18 cellular contexts compared by ENCODE assay signal in the genomic region with DNA sequence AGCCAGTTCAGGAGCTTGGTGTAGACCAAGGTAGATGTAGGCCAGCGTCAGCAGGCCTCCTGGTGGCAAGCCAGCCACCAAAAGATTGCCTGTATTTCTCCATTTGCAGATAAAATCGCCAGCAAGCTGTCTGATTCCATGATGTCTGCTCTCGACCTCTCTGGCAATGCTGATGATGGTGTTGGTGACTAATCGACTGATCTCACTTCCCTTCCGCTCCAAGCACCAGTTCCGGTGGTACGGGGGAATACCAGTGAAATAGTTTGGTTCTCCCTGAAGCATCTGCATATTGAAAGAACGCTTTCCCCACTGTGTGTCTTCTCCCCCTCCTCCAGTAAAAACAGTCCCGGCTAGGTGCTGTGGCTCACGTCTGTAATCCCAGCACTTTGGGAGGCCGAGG. TPM values are rescaled to one million over a fixed set of nuclear protein-coding genes. Genes with fewer than 3 reads are reported as not detected.
A peak's percentile ranks its signal among the peaks of the same experiment; 100 is the strongest.
DNase-seq lines count a peak whose midpoint lies in the region; FAIRE-seq and TF ChIP-seq lines count a peak whose summit lies in the region.
"Had no signal": no experiment of that assay in that cellular context is flagged by ENCODE, and none has a peak within 500 bp of the region (broad histone marks: within the 10 kb centered on the region; RNA-seq: fewer than 3 reads in every experiment).

No MANE protein-coding gene starts in this region.

- no peak for FAIRE-seq in endothelial cell of umbilical vein (lab: Jason Lieb, UNC)
- FAIRE-seq: A204.1, HepG2, HTR-8/SVneo had no signal

- H3K56ac ChIP-seq in mesendoderm (ENCODE audit: low read length): no peak overlapping the region

- H3K9ac ChIP-seq in endothelial cell of umbilical vein (replicated peaks; ENCODE audit: extremely low read depth, insufficient read depth, low read length) (no peak overlapping the region), mesendoderm (ENCODE audit: low read length) (no peak overlapping the region)

- DNase-seq in activated T-cell treated with anti-CD3 and anti-CD28 coated beads, Interleukin-2, amount 50 U/mL, for 48 hours: peak; percentile 7 to 10
- no peak for DNase-seq in activated T-cell treated with anti-CD3 and anti-CD28 coated beads, Interleukin-2, amount 50 U/mL, for 24 hours
- DNase-seq in endothelial cell of umbilical vein (ENCODE audit: low read depth, low spot score) (peak; percentile 2), mesendoderm (peak; percentile 1), cerebellar nuclear complex (lab: John Stamatoyannopoulos, UW) (no peak), COLO668 (lab: John Stamatoyannopoulos, UW; ENCODE audit: unreplicated experiment) (no peak), SW 1271 (lab: John Stamatoyannopoulos, UW) (no peak)
- DNase-seq in activated CD4-positive, alpha-beta T cell treated with anti-CD3 and anti-CD28 coated beads for 1 hour: no peak
- DNase-seq: Caco-2; CD4-positive, alpha-beta memory T cell; DMS53; HCEC 1CT; HFFc6 had no signal

- H2BK15ac ChIP-seq in mesendoderm (replicated peaks; ENCODE audit: low read depth): no peak overlapping the region

- H3K4me1 Mint-ChIP-seq in activated T-cell treated with anti-CD3 and anti-CD28 coated beads, Interleukin-2, amount 50 U/mL, for 24 hours (ENCODE audit: low read depth): no peaks in the 10 kb centered on the region
- H3K4me1 Mint-ChIP-seq: B cell; CD4-positive, alpha-beta memory T cell had no signal

- no peak for TF ChIP-seq CTCF in endothelial cell of umbilical vein (IDR thresholded peaks at IDR 0.05; ENCODE audit: extremely low read depth in 1 of 2, insufficient read depth in 1 of 2, low read depth in 1 of 2, low read length in 2 of 2)

- H3K18ac ChIP-seq in mesendoderm (ENCODE audit: low read length): no peak overlapping the region

- H4K5ac ChIP-seq in mesendoderm (ENCODE audit: low read length): no peak overlapping the region

- intact Hi-C loops in endothelial cell of umbilical vein (cut with micrococcal nuclease): no loop called here

- H2BK5ac ChIP-seq in mesendoderm (ENCODE audit: low read length): no peak overlapping the region

- dilution Hi-C loops in endothelial cell of umbilical vein (cut with MboI; ENCODE audit: extremely low pct_ligation_motif_present, low sequenced_read_pairs): no loop called here

- no peaks in the 10 kb centered on the region for H3K9me3 Mint-ChIP-seq in activated T-cell treated with anti-CD3 and anti-CD28 coated beads, Interleukin-2, amount 50 U/mL, for 24 hours
- H3K9me3 Mint-ChIP-seq: CD4-positive, alpha-beta memory T cell; HFFc6 had no signal

- H3K4me3 ChIP-seq in endothelial cell of umbilical vein (replicated peaks in 1 of 3; ENCODE audit: insufficient read depth in 1 of 3, low read depth in 1 of 3, low read length in 3 of 3) (no peak overlapping the region), mesendoderm (ENCODE audit: low read length) (no peak overlapping the region)

- H3K4ac ChIP-seq in mesendoderm (ENCODE audit: low read depth, low read length): no peak overlapping the region

- H3K36me3 ChIP-seq in endothelial cell of umbilical vein (ENCODE audit: control insufficient read depth in 2 of 2, extremely low read depth in 1 of 2, insufficient read depth in 2 of 2, low read length in 2 of 2) (peaks cover 4 to 8% of the 10 kb centered on the region in 2 experiments), mesendoderm (ENCODE audit: control insufficient read depth, insufficient read depth, low read length) (peaks cover 6% of the 10 kb centered on the region)

- H3K36me3 Mint-ChIP-seq in activated T-cell treated with anti-CD3 and anti-CD28 coated beads, Interleukin-2, amount 50 U/mL, for 24 hours (ENCODE audit: low read depth): peaks cover 83% of the 10 kb centered on the region

- H4K8ac ChIP-seq in mesendoderm (ENCODE audit: low read depth, low read length): no peak overlapping the region

- no peak overlapping the region for H2BK120ac ChIP-seq in mesendoderm (ENCODE audit: low read depth, low read length)

- H2AFZ ChIP-seq in endothelial cell of umbilical vein (ENCODE audit: low read depth, low read length): no peak overlapping the region

- H3K27ac ChIP-seq in endothelial cell of umbilical vein (ENCODE audit: insufficient read depth, low read depth, low read length) (peak overlapping the region; percentile 34), mesendoderm (ENCODE audit: low read depth, low read length) (no peak overlapping the region)
- H3K27ac ChIP-seq: C4-2B had no signal

- no CpG with 5 or more reads among the region's 11 CpGs for WGBS in mesendoderm (ENCODE audit: extremely low coverage, insufficient coverage, low lambda C conversion rate)

- H3K4me2 ChIP-seq in endothelial cell of umbilical vein (ENCODE audit: insufficient read depth, low read length): no peak overlapping the region
- no peak overlapping the region for H3K4me2 ChIP-seq in mesendoderm (ENCODE audit: low read length)

- H3K27me3 ChIP-seq in endothelial cell of umbilical vein (ENCODE audit: control insufficient read depth in 2 of 2, insufficient read depth in 2 of 2, low read length in 2 of 2): no peaks in the 10 kb centered on the region
- no peaks in the 10 kb centered on the region for H3K27me3 ChIP-seq in mesendoderm (ENCODE audit: insufficient read depth, low read length, poor library complexity)

- TF ChIP-seq POLR2A in endothelial cell of umbilical vein (IDR thresholded peaks at IDR 0.05; ENCODE audit: low read depth, low read length): no peak

- H3K23ac ChIP-seq in mesendoderm (ENCODE audit: low read length): no peak overlapping the region

- H3K79me2 ChIP-seq in endothelial cell of umbilical vein (ENCODE audit: control insufficient read depth, insufficient read depth, low read length) (no peaks in the 10 kb centered on the region), mesendoderm (ENCODE audit: control insufficient read depth, insufficient read depth, low read length) (no peaks in the 10 kb centered on the region)

- H3K9me1 ChIP-seq in endothelial cell of umbilical vein (replicated peaks; ENCODE audit: control insufficient read depth, extremely low read depth, insufficient read depth, low read length): no peaks in the 10 kb centered on the region

- H2AK5ac ChIP-seq in mesendoderm (ENCODE audit: low read length): no peak overlapping the region

- no peak overlapping the region for H3K27ac Mint-ChIP-seq in activated T-cell treated with anti-CD3 and anti-CD28 coated beads, Interleukin-2, amount 50 U/mL, for 24 hours
- H3K27ac Mint-ChIP-seq: B cell, HFFc6 had no signal

- no peak overlapping the region for H3K4me3 Mint-ChIP-seq in activated T-cell treated with anti-CD3 and anti-CD28 coated beads, Interleukin-2, amount 50 U/mL, for 24 hours
- H3K4me3 Mint-ChIP-seq: B cell; CD4-positive, alpha-beta memory T cell; HFFc6 had no signal

- no peaks in the 10 kb centered on the region for H3K79me1 ChIP-seq in mesendoderm (ENCODE audit: low read length)

- BruUV-seq in endothelial cell of umbilical vein (replicated peaks; lab: Mats Ljungman, UMichigan): no TSS peak

- POLR2A ChIA-PET in endothelial cell of umbilical vein (lab: Charles Lee): no interaction called here

- no peaks in the 10 kb centered on the region for H4K20me1 ChIP-seq in endothelial cell of umbilical vein (replicated peaks; ENCODE audit: control insufficient read depth, extremely low read depth, insufficient read depth, low read length)

- peaks cover 8% of the 10 kb centered on the region for H3K27me3 Mint-ChIP-seq in activated T-cell treated with anti-CD3 and anti-CD28 coated beads, Interleukin-2, amount 50 U/mL, for 24 hours
- H3K27me3 Mint-ChIP-seq: B cell; CD4-positive, alpha-beta memory T cell had no signal

- no peaks in the 10 kb centered on the region for H3K9me3 ChIP-seq in endothelial cell of umbilical vein (replicated peaks; ENCODE audit: control insufficient read depth, insufficient read depth, low read length)
- H3K9me3 ChIP-seq: Caco-2 had no signal

- peaks cover 4% of the 10 kb centered on the region for H3K4me1 ChIP-seq in endothelial cell of umbilical vein (ENCODE audit: control insufficient read depth, extremely low read depth, insufficient read depth, low read length)
- no peaks in the 10 kb centered on the region for H3K4me1 ChIP-seq in mesendoderm (ENCODE audit: control insufficient read depth, low read depth, low read length)
- H3K4me1 ChIP-seq: Caco-2 had no signal

- CTCF ChIA-PET in endothelial cell of umbilical vein (lab: Charles Lee): no interaction called here

TF ChIP-seq in endothelial cell of umbilical vein, 7 proteins besides CTCF, POLR2A, EP300 and RAD21:
- TF ChIP-seq JUN (IDR thresholded peaks at IDR 0.05; ENCODE audit: borderline replicate concordance, insufficient read depth, insufficient read length, low read depth) (no peak), FOS (IDR thresholded peaks at IDR 0.05; ENCODE audit: borderline replicate concordance, insufficient read depth, low read length) (no peak), EZH2 (IDR thresholded peaks at IDR 0.05; ENCODE audit: borderline replicate concordance, low read depth, low read length, severe bottlenecking) (no peak), MAX (IDR thresholded peaks at IDR 0.05; ENCODE audit: insufficient read depth, insufficient read length) (no peak), MYC (IDR thresholded peaks at IDR 0.05; ENCODE audit: low read depth, low read length) (no peak), POLR2AphosphoS5 (IDR thresholded peaks at IDR 0.05; ENCODE audit: insufficient read depth, low read depth, low read length) (no peak), GATA2 (IDR thresholded peaks at IDR 0.05; ENCODE audit: insufficient read depth, insufficient read length, low read depth, low read length) (no peak)

RNA-seq across cellular contexts. Expression of gene GNL3L, which starts 30.4 kb away (rescaled TPM):
- total RNA-seq in endothelial cell of umbilical vein: 46.0 and 48.0 TPM in 2 replicates
- 18.1 and 20.3 TPM in 2 replicates for polyA plus RNA-seq in endothelial cell of umbilical vein
- 22.1 and 23.2 TPM in 2 replicates for polyA plus RNA-seq in endothelial cell of umbilical vein (2011; cell fraction: cytosol; rRNA removed)
- polyA plus RNA-seq in endothelial cell of umbilical vein (2011; cell fraction: nucleus; rRNA removed): 34.4 and 35.2 TPM in 2 replicates
- 13.3 and 16.9 TPM in 2 replicates for polyA plus RNA-seq in endothelial cell of umbilical vein (2012)
- polyA minus RNA-seq in endothelial cell of umbilical vein: 55.8 and 60.6 TPM in 2 replicates
- polyA minus RNA-seq in endothelial cell of umbilical vein (2011; cell fraction: cytosol; rRNA and poly(A)+ RNA removed): 76.5 TPM
- 27.2 and 35.7 TPM in 2 replicates for polyA minus RNA-seq in endothelial cell of umbilical vein (2011; cell fraction: nucleus; rRNA and poly(A)+ RNA removed)
- 30.6 TPM for polyA plus RNA-seq in mesendoderm (2013, experiment 1 of 2)
- polyA plus RNA-seq in mesendoderm (2013, experiment 2 of 2): 31.1 TPM

Comparison
In these comparisons a context has a peak if more than half of its experiments do, and no peak if none do; other contexts are left out.
1. DNase-seq: peak in activated T-cell treated with anti-CD3 and anti-CD28 coated beads, Interleukin-2, amount 50 U/mL, for 48 hours (2 of 2), endothelial cell of umbilical vein (single experiment) and mesendoderm (single experiment); none in activated T-cell treated with anti-CD3 and anti-CD28 coated beads, Interleukin-2, amount 50 U/mL, for 24 hours (single experiment), cerebellar nuclear complex (0 of 2), COLO668 (single experiment), SW 1271 (0 of 2) and activated CD4-positive, alpha-beta T cell treated with anti-CD3 and anti-CD28 coated beads for 1 hour (single experiment).